Comparison of ENCODE assay signal across 1 cellular context in the genomic region with DNA sequence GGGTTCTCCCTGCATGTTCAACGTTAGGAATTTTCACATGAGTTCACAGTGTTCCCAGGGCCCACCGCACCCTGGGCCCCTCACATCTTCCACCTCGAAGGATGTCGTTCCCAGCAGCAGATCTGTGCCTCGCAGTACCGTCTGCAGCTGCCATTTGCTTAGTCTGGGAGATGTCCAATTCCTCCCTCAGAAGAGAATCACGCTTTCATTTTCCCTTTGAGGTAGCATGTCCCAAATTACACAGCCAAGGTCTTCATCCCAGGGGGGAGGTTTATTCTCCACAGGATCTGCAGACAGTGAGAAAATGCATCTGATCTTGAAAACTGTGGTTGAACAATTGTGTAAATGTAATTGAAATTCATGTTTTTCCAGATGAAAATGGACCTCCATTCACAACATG.
TF ChIP-seq lines count a peak whose summit lies in the region.

No MANE protein-coding gene starts in this region.

TF ChIP-seq in SK-N-SH, 30 proteins besides CTCF, POLR2A, EP300 and RAD21:
- TF ChIP-seq REST (IDR thresholded peaks at IDR 0.05; ENCODE audit: low read depth, low read length): no peak
- no peak for TF ChIP-seq FOXJ3 (CRISPR knock-in tag; IDR thresholded peaks at IDR 0.05)
- TF ChIP-seq, protein P1, sequence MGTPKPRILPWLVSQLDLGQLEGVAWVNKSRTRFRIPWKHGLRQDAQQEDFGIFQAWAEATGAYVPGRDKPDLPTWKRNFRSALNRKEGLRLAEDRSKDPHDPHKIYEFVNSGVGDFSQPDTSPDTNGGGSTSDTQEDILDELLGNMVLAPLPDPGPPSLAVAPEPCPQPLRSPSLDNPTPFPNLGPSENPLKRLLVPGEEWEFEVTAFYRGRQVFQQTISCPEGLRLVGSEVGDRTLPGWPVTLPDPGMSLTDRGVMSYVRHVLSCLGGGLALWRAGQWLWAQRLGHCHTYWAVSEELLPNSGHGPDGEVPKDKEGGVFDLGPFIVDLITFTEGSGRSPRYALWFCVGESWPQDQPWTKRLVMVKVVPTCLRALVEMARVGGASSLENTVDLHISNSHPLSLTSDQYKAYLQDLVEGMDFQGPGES (IDR thresholded peaks at IDR 0.05; ENCODE audit: low read depth, low read length): no peak
- TF ChIP-seq TEAD4 (IDR thresholded peaks at IDR 0.05; ENCODE audit: borderline replicate concordance, insufficient read depth): no peak; the same call in 1 of the 2 replicates
- no peak for TF ChIP-seq GABPA (IDR thresholded peaks at IDR 0.05; ENCODE audit: low read depth)
